ENCODE assay signal across 26 cellular contexts in the genomic region with DNA sequence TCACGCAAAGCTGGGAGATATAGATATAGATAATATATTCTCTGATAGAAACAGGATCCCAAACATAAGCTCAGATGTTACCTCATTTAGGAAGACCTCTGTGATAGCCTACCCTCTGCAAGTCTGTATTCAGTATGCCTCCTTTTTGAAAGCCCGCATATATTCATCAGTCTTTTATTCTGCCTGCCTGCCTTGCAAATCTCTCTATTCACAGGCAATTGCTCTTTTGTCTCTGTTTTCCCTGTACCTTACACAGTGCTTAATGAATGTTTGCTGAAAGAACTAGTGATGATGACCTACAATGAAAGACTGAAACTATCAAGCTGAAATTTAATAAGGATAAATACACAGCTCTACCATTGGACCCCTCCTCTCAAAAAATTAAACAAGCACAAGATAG.
"Had no signal": no experiment of that assay in that cellular context is flagged by ENCODE, and none has a peak within 500 bp of the region (broad histone marks: within the 10 kb centered on the region; RNA-seq: fewer than 3 reads in every experiment).

No MANE protein-coding gene starts in this region.

- DNase-seq: activated CD4-positive, alpha-beta T cell treated with anti-CD3 and anti-CD28 coated beads for 4 hours; activated CD4-positive, alpha-beta T cell treated with anti-CD3 and anti-CD28 coated beads, Interleukin-2, amount 50 U/mL, for 4 hours; activated naive CD4-positive, alpha-beta T cell; activated T-cell treated with anti-CD3 and anti-CD28 coated beads for 4 hours; activated T-cell treated with anti-CD3 and anti-CD28 coated beads, Interleukin-2, amount 50 U/mL, for 72 hours; anterior cingulate cortex; dermis blood vessel endothelial cell; effector CD4-positive, alpha-beta T cell; gastrocnemius medialis; glutamatergic neuron; immature natural killer cell; kidney; left colon; naive B cell; nephron progenitor cell; pancreas; retina; stimulated activated CD4-positive, alpha-beta T cell treated with anti-CD3 and anti-CD28 coated beads, Interleukin-12 subunit alpha, Interleukin-12 subunit beta, amount 100 ng/mL, for 4 hours; stimulated activated CD4-positive, alpha-beta T cell treated with anti-CD3 and anti-CD28 coated beads, Interleukin-4, amount 100 ng/mL, for 1 hour; stimulated activated naive CD8-positive, alpha-beta T cell treated with anti-CD3 and anti-CD28 coated beads, Interleukin-15, Interleukin-2, amounts not matched to agents 100 U/mL and 50 U/mL, for 24 hours; testis; transverse colon had no signal

- H3K9me3 ChIP-seq: gastrocnemius medialis, pancreas, prostate gland, testis, transverse colon had no signal

- H3K36me3 ChIP-seq: gastrocnemius medialis, pancreas, prostate gland, transverse colon had no signal

- ATAC-seq: activated naive CD4-positive, alpha-beta T cell treated with anti-CD3 and anti-CD28 coated beads, Interleukin-2, amount 50 U/mL, for 72 hours; activated T-cell treated with anti-CD3 and anti-CD28 coated beads, Interleukin-2, amount 50 U/mL, for 72 hours; gastrocnemius medialis; left colon; pancreas; sciatic nerve; stimulated activated naive CD8-positive, alpha-beta T cell treated with anti-CD3 and anti-CD28 coated beads, Interleukin-15, Interleukin-2, amounts not matched to agents 100 U/mL and 50 U/mL, for 24 hours had no signal

- H3K4me3 ChIP-seq: gastrocnemius medialis, pancreas, prostate gland, skin epidermis, testis, transverse colon had no signal

- H3K27me3 ChIP-seq: gastrocnemius medialis, pancreas, testis, transverse colon had no signal

- H3K4me1 ChIP-seq: gastrocnemius medialis, pancreas, prostate gland, testis, transverse colon had no signal
